Comparison of ENCODE assay signal across 17 cellular contexts in genomic region chr5:135724475-135725065, GRCh38.
A peak's percentile ranks its signal among the peaks of the same experiment; 100 is the strongest.
DNase-seq lines count a peak whose midpoint lies in the region; ATAC-seq and TF ChIP-seq lines count a peak whose summit lies in the region.
"Had no signal": no experiment of that assay in that cellular context is flagged by ENCODE, and none has a peak within 500 bp of the region (broad histone marks: within the 10 kb centered on the region; RNA-seq: fewer than 3 reads in every experiment).

No MANE protein-coding gene starts in this region.

- peak overlapping the region; percentile 6 for H3K27ac Mint-ChIP-seq in mesothelial cell of epicardium
- H3K27ac Mint-ChIP-seq: CD4-positive, alpha-beta memory T cell had no signal

- no peak overlapping the region for H2AFZ ChIP-seq in PC-3 (ENCODE audit: low read length)

- no peaks in the 10 kb centered on the region for H4K20me1 ChIP-seq in PC-3 (ENCODE audit: low read length)

- ATAC-seq in Right ventricle myocardium inferior (peak; percentile 16), esophagus mucosa (peak; percentile 68), HG03457 (IDR thresholded peaks at IDR 0.05; ENCODE audit: unreplicated experiment) (no peak), HG02623 (IDR thresholded peaks at IDR 0.05; ENCODE audit: unreplicated experiment) (no peak), PC-3 (no peak)

- POLR2A ChIA-PET in PC-3 (lab: Charles Lee; ENCODE audit: unreplicated experiment): no interaction called here

- H3K4me1 ChIP-seq in right atrium auricular region (no peaks in the 10 kb centered on the region), testis (no peaks in the 10 kb centered on the region), PC-3 (ENCODE audit: insufficient read depth, low read length) (no peaks in the 10 kb centered on the region)

- H3K36me3 ChIP-seq in right atrium auricular region: no peaks in the 10 kb centered on the region
- no peaks in the 10 kb centered on the region for H3K36me3 ChIP-seq in testis (ENCODE audit: low read depth, missing control alignments)
- H3K36me3 ChIP-seq in PC-3 (ENCODE audit: low read depth, low read length): no peaks in the 10 kb centered on the region

- H3K4me2 ChIP-seq in PC-3 (ENCODE audit: low read length): no peak overlapping the region

- no peaks in the 10 kb centered on the region for H3K36me3 Mint-ChIP-seq in mesothelial cell of epicardium
- H3K36me3 Mint-ChIP-seq: CD4-positive, alpha-beta memory T cell had no signal

- H3F3A ChIP-seq in PC-3 (ENCODE audit: low read length, unreplicated experiment): no peaks in the 10 kb centered on the region

- CTCF ChIA-PET in PC-3 (lab: Charles Lee): no interaction called here

- no peaks in the 10 kb centered on the region for H3K9me3 Mint-ChIP-seq in mesothelial cell of epicardium

- intact Hi-C loops in Right ventricle myocardium inferior (cut with DNase I) (no loop called here), testis (cut with DNase I; ENCODE audit: low total_unique reads) (no loop called here), PC-3 (cut with micrococcal nuclease) (no loop called here)

- H3K79me2 ChIP-seq in PC-3 (ENCODE audit: low read length): no peaks in the 10 kb centered on the region

- H3K27me3 Mint-ChIP-seq in mesothelial cell of epicardium (ENCODE audit: low read depth): no peaks in the 10 kb centered on the region

- no peaks in the 10 kb centered on the region for H3K27me3 ChIP-seq in right atrium auricular region
- no peaks in the 10 kb centered on the region for H3K27me3 ChIP-seq in testis
- H3K27me3 ChIP-seq in PC-3 (ENCODE audit: low read length): peaks cover 50% of the 10 kb centered on the region

- no peak overlapping the region for H3K4me3 Mint-ChIP-seq in mesothelial cell of epicardium

- no TSS peak for BruUV-seq in PC-3 (replicated peaks; lab: Mats Ljungman, UMichigan)

- no peak for TF ChIP-seq POLR2A in testis (IDR thresholded peaks at IDR 0.05)

- no peaks in the 10 kb centered on the region for H3K9me3 ChIP-seq in right atrium auricular region
- no peaks in the 10 kb centered on the region for H3K9me3 ChIP-seq in testis
- no peaks in the 10 kb centered on the region for H3K9me3 ChIP-seq in PC-3 (ENCODE audit: low read length)

- WGBS in testis, 2 donors: 60 to 73% methylated on average over 3 of the region's 3 CpGs

- H3K9ac ChIP-seq in PC-3 (ENCODE audit: low read length): no peak overlapping the region

- TF ChIP-seq CTCF in right atrium auricular region (IDR thresholded peaks at IDR 0.05) (no peak), mesothelial cell of epicardium (IDR thresholded peaks at IDR 0.05; ENCODE audit: unreplicated experiment) (no peak), testis (IDR thresholded peaks at IDR 0.05) (no peak), PC-3 (conservative IDR thresholded peaks at IDR 0.05; ENCODE audit: low read depth, low read length) (no peak)

- H3K4me3 ChIP-seq in right atrium auricular region: no peak overlapping the region
- H3K4me3 ChIP-seq in testis: no peak overlapping the region
- H3K4me3 ChIP-seq in PC-3 (ENCODE audit: low read length): no peak overlapping the region

- peaks cover 40% of the 10 kb centered on the region for H3K4me1 Mint-ChIP-seq in mesothelial cell of epicardium
- H3K4me1 Mint-ChIP-seq: CD4-positive, alpha-beta memory T cell had no signal

- no peaks in the 10 kb centered on the region for H3K9me2 ChIP-seq in PC-3 (replicated peaks; ENCODE audit: low read length)

- DNase-seq in Right ventricle myocardium inferior (ENCODE audit: missing footprints) (no peak), right atrium auricular region (ENCODE audit: low spot score) (no peak), mesothelial cell of epicardium (ENCODE audit: low spot score in 2 of 2, unreplicated experiment in 2 of 2) (no peak), testis (peak; percentile 25), PC-3 (no peak)
- DNase-seq: Calu3; CD4-positive, alpha-beta memory T cell; DMS53; HCEC 1CT; NCI-H146; NCI-H2081; NCI-H510A treated with DMSO at 0.1 percent for 48 hours; SHP77 treated with DMSO at 0.1 percent for 48 hours had no signal

- H3K27ac ChIP-seq in right atrium auricular region: no peak overlapping the region
- H3K27ac ChIP-seq in testis: no peak overlapping the region
- H3K27ac ChIP-seq in PC-3 (ENCODE audit: low read length): no peak overlapping the region
- H3K27ac ChIP-seq: HL-60 had no signal

Comparison
In these comparisons a context has a peak if more than half of its experiments do, and no peak if none do; other contexts are left out.
1. ATAC-seq: peak in Right ventricle myocardium inferior (single experiment) and esophagus mucosa (single experiment); none in HG03457 (single experiment), HG02623 (single experiment) and PC-3 (single experiment).